ENCODE assay signal across 27 cellular contexts in genomic region chr3:98969295-98969694, GRCh38.
"Had no signal": no experiment of that assay in that cellular context is flagged by ENCODE, and none has a peak within 500 bp of the region (broad histone marks: within the 10 kb centered on the region; RNA-seq: fewer than 3 reads in every experiment).

No MANE protein-coding gene starts in this region.

- DNase-seq: activated CD4-positive, alpha-beta memory T cell treated with anti-CD3 and anti-CD28 coated beads for 36 hours; activated CD4-positive, alpha-beta T cell treated with anti-CD3 and anti-CD28 coated beads, Interleukin-2, amount 10 ng/mL, durations not matched to agents 7 days and 5 days; activated CD4-positive, CD25-positive, alpha-beta regulatory T cell; activated CD8-positive, alpha-beta memory T cell treated with anti-CD3 and anti-CD28 coated beads for 24 hours; activated effector memory CD4-positive, alpha-beta T cell treated with anti-CD3 and anti-CD28 coated beads, Interleukin-2, amount 50 U/mL, for 16 hours; activated naive CD4-positive, alpha-beta T cell treated with Interleukin-2 at 50 U/mL for 16 hours; activated naive CD8-positive, alpha-beta T cell treated with anti-CD3 and anti-CD28 coated beads for 36 hours; activated T-cell treated with anti-CD3 and anti-CD28 coated beads, Interleukin-2, amount 50 U/mL, for 4 hours; adrenal gland; anterior cingulate cortex; caudate nucleus; NCI-H1092; NCI-H1417 treated with DMSO at 0.1 percent for 48 hours; NCI-H1694; NCI-H2029; NCI-H345; NCI-H510A; NCI-H526 treated with DMSO at 0.1 percent for 48 hours; NCI-H82; OCI-M1; Peyer's patch; SHP77 treated with DMSO at 0.1 percent for 48 hours; T-cell; T-helper 2 cell had no signal

- H3K27me3 ChIP-seq: adrenal gland, breast epithelium, Peyer's patch had no signal

- H3K36me3 ChIP-seq: adrenal gland, breast epithelium, Peyer's patch had no signal

- H3K9me3 Mint-ChIP-seq: activated CD4-positive, alpha-beta memory T cell treated with anti-CD3 and anti-CD28 coated beads for 36 hours; activated naive CD8-positive, alpha-beta T cell treated with anti-CD3 and anti-CD28 coated beads for 36 hours; activated T-cell treated with anti-CD3 and anti-CD28 coated beads, Interleukin-2, amount 50 U/mL, for 4 hours had no signal

- H3K4me2 ChIP-seq: KMS-11 had no signal

- H3K4me3 ChIP-seq: adrenal gland, breast epithelium, Peyer's patch had no signal

- H3K9me3 ChIP-seq: adrenal gland, breast epithelium, Peyer's patch had no signal

- ATAC-seq: activated T-cell treated with anti-CD3 and anti-CD28 coated beads, Interleukin-2, amount 50 U/mL, for 4 hours; T-cell had no signal

- H3K27ac ChIP-seq: adrenal gland, breast epithelium, KMS-11, Peyer's patch, VCaP had no signal

- H3K4me1 ChIP-seq: adrenal gland, breast epithelium, Peyer's patch had no signal

- H3K27ac Mint-ChIP-seq: activated CD4-positive, alpha-beta memory T cell treated with anti-CD3 and anti-CD28 coated beads for 36 hours; activated CD4-positive, alpha-beta T cell treated with anti-CD3 and anti-CD28 coated beads, Interleukin-2, amount 10 ng/mL, durations not matched to agents 7 days and 5 days; activated naive CD8-positive, alpha-beta T cell treated with anti-CD3 and anti-CD28 coated beads for 36 hours; T-cell had no signal

- H3K36me3 Mint-ChIP-seq: activated CD4-positive, alpha-beta memory T cell treated with anti-CD3 and anti-CD28 coated beads for 36 hours; T-cell had no signal

- H3K9ac ChIP-seq: KMS-11 had no signal
